In the genomic region with DNA sequence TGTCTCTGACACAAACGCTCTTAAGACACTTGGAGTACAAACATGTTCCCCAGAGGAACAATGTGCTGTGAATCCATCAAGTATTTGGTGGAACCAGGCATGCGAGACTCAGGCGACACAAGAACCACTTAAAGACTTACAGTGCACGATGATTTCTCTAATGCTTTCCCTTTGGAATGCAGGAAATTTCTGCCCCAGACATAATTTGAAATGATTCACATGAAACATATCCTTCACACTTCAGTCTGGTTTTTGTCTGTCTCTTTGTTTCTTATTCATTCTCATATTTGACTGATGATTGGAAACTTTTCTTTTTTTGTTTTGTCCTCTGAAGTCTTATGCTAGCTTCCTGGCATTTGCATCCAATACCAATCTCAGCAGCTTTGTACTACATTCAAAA, we compare ENCODE assay signal across 19 cellular contexts.
A peak's percentile ranks its signal among the peaks of the same experiment; 100 is the strongest.
DNase-seq lines count a peak whose midpoint lies in the region; ATAC-seq and TF ChIP-seq lines count a peak whose summit lies in the region.
"Had no signal": no experiment of that assay in that cellular context is flagged by ENCODE, and none has a peak within 500 bp of the region (broad histone marks: within the 10 kb centered on the region; RNA-seq: fewer than 3 reads in every experiment).

No MANE protein-coding gene starts in this region.

- H3K4me3 ChIP-seq in fibroblast of pulmonary artery (replicated peaks; ENCODE audit: low read depth, low read length) (no peak overlapping the region), right lobe of liver (no peak overlapping the region)
- H3K4me3 ChIP-seq: coronary artery, SK-N-MC, tibial artery had no signal

- no peaks in the 10 kb centered on the region for H3K9me3 ChIP-seq in right lobe of liver
- H3K9me3 ChIP-seq: BE2C, tibial artery had no signal

- 69% methylated on average over 4 of the region's 4 CpGs for WGBS in right lobe of liver (ENCODE audit: insufficient coverage, low coverage, low lambda C conversion rate, missing lambda C conversion rate)

- no peaks in the 10 kb centered on the region for H3K27me3 ChIP-seq in right lobe of liver
- H3K27me3 ChIP-seq: tibial artery had no signal

- no peak overlapping the region for H3K27ac ChIP-seq in right lobe of liver
- H3K27ac ChIP-seq: coronary artery, SK-N-MC, tibial artery had no signal

- H3K4me1 ChIP-seq in right lobe of liver: no peaks in the 10 kb centered on the region
- H3K4me1 ChIP-seq: BE2C had no signal

- no peak for TF ChIP-seq POLR2A in right lobe of liver (IDR thresholded peaks at IDR 0.05)

- TF ChIP-seq CTCF in fibroblast of pulmonary artery (IDR thresholded peaks at IDR 0.05; ENCODE audit: low read length, missing control alignments) (no peak), right lobe of liver (IDR thresholded peaks at IDR 0.05) (no peak)

- intact Hi-C loops in right lobe of liver (cut with DNase I): no loop called here

- no peaks in the 10 kb centered on the region for H3K36me3 ChIP-seq in right lobe of liver
- H3K36me3 ChIP-seq: BE2C, tibial artery had no signal

- ATAC-seq in SK-N-SH treated with all-trans-retinoic acid at 6 μM for 48 hours: peak; percentile 84
- ATAC-seq in HG02970 (IDR thresholded peaks at IDR 0.05; ENCODE audit: low FRiP score, unreplicated experiment): no peak
- ATAC-seq in HG03460 (IDR thresholded peaks at IDR 0.05; ENCODE audit: unreplicated experiment): no peak
- no peak for ATAC-seq in right lobe of liver
- no peak for ATAC-seq in HG03457 (IDR thresholded peaks at IDR 0.05; ENCODE audit: unreplicated experiment)
- ATAC-seq: HCT116; natural killer cell treated with Interleukin-12 subunit alpha and Interleukin-12 subunit beta and Interleukin-15 and Interleukin-18, amount 100 ng/mL, for 72 hours had no signal

- DNase-seq in EH (ENCODE audit: low read depth) (peak; percentile 92), fibroblast of pulmonary artery (ENCODE audit: low read depth) (peak; percentile 18), retina (peak; percentile 18), right lobe of liver (no peak)
- DNase-seq: activated CD4-positive, alpha-beta T cell treated with anti-CD3 and anti-CD28 coated beads, Interleukin-2, amount 50 U/mL, for 4 hours; activated T-cell treated with anti-CD3 and anti-CD28 coated beads, Interleukin-2, amount 50 U/mL, for 48 hours; BE2C; NCI-H1105; NCI-H446 treated with DMSO at 0.1 percent for 48 hours; stimulated activated CD4-positive, alpha-beta T cell treated with anti-CD3 and anti-CD28 coated beads, Interleukin-4, amount 100 ng/mL, for 24 hours; tibial artery had no signal

TF ChIP-seq in SK-N-SH treated with all-trans-retinoic acid at 6 μM for 48 hours, 23 proteins besides CTCF, POLR2A, EP300 and RAD21 (continues in another document):
- TF ChIP-seq TCF4 (CRISPR knock-in tag; IDR thresholded peaks at IDR 0.05; ENCODE audit: borderline replicate concordance): peak; percentile 41; the same call in 1 of the 2 replicates
- no peak for TF ChIP-seq ZNF8 (CRISPR knock-in tag; IDR thresholded peaks at IDR 0.05)
- no peak for TF ChIP-seq ARNTL (CRISPR knock-in tag; IDR thresholded peaks at IDR 0.05; ENCODE audit: borderline replicate concordance, low read depth)
- peak; percentile 99 for TF ChIP-seq ISL1 (CRISPR knock-in tag; IDR thresholded peaks at IDR 0.05)
- TF ChIP-seq ZFP3 (CRISPR knock-in tag; IDR thresholded peaks at IDR 0.05): no peak
- no peak for TF ChIP-seq BACH2 (CRISPR knock-in tag; IDR thresholded peaks at IDR 0.05; ENCODE audit: borderline replicate concordance)
- 0 out of 2 replicates have a peak, but pooled peaks have one; percentile 20 for TF ChIP-seq GLIS3 (CRISPR knock-in tag; IDR thresholded peaks at IDR 0.05)
- TF ChIP-seq SNAI2 (CRISPR knock-in tag; IDR thresholded peaks at IDR 0.05): peak; percentile 57; the same call in 1 of the 2 replicates
- TF ChIP-seq, protein P1, sequence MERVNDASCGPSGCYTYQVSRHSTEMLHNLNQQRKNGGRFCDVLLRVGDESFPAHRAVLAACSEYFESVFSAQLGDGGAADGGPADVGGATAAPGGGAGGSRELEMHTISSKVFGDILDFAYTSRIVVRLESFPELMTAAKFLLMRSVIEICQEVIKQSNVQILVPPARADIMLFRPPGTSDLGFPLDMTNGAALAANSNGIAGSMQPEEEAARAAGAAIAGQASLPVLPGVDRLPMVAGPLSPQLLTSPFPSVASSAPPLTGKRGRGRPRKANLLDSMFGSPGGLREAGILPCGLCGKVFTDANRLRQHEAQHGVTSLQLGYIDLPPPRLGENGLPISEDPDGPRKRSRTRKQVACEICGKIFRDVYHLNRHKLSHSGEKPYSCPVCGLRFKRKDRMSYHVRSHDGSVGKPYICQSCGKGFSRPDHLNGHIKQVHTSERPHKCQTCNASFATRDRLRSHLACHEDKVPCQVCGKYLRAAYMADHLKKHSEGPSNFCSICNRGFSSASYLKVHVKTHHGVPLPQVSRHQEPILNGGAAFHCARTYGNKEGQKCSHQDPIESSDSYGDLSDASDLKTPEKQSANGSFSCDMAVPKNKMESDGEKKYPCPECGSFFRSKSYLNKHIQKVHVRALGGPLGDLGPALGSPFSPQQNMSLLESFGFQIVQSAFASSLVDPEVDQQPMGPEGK (CRISPR knock-in tag; IDR thresholded peaks at IDR 0.05; ENCODE audit: borderline replicate concordance): no peak
- TF ChIP-seq OSR1 (CRISPR knock-in tag; IDR thresholded peaks at IDR 0.05): no peak
- TF ChIP-seq ESRRG (CRISPR knock-in tag; IDR thresholded peaks at IDR 0.05): no peak
- TF ChIP-seq TOX (CRISPR knock-in tag; IDR thresholded peaks at IDR 0.05; ENCODE audit: borderline replicate concordance): peak; percentile 82; the same call in 1 of the 2 replicates
- TF ChIP-seq, protein P2, sequence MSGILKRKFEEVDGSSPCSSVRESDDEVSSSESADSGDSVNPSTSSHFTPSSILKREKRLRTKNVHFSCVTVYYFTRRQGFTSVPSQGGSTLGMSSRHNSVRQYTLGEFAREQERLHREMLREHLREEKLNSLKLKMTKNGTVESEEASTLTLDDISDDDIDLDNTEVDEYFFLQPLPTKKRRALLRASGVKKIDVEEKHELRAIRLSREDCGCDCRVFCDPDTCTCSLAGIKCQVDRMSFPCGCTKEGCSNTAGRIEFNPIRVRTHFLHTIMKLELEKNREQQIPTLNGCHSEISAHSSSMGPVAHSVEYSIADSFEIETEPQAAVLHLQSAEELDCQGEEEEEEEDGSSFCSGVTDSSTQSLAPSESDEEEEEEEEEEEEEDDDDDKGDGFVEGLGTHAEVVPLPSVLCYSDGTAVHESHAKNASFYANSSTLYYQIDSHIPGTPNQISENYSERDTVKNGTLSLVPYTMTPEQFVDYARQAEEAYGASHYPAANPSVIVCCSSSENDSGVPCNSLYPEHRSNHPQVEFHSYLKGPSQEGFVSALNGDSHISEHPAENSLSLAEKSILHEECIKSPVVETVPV (CRISPR knock-in tag; IDR thresholded peaks at IDR 0.05): no peak
- no peak for TF ChIP-seq ZFP30 (CRISPR knock-in tag; IDR thresholded peaks at IDR 0.05)
- no peak for TF ChIP-seq CSDC2 (CRISPR knock-in tag; IDR thresholded peaks at IDR 0.05)
- no peak for TF ChIP-seq ZNF565 (CRISPR knock-in tag; conservative IDR thresholded peaks at IDR 0.05; ENCODE audit: low read depth)
- TF ChIP-seq, protein P3, sequence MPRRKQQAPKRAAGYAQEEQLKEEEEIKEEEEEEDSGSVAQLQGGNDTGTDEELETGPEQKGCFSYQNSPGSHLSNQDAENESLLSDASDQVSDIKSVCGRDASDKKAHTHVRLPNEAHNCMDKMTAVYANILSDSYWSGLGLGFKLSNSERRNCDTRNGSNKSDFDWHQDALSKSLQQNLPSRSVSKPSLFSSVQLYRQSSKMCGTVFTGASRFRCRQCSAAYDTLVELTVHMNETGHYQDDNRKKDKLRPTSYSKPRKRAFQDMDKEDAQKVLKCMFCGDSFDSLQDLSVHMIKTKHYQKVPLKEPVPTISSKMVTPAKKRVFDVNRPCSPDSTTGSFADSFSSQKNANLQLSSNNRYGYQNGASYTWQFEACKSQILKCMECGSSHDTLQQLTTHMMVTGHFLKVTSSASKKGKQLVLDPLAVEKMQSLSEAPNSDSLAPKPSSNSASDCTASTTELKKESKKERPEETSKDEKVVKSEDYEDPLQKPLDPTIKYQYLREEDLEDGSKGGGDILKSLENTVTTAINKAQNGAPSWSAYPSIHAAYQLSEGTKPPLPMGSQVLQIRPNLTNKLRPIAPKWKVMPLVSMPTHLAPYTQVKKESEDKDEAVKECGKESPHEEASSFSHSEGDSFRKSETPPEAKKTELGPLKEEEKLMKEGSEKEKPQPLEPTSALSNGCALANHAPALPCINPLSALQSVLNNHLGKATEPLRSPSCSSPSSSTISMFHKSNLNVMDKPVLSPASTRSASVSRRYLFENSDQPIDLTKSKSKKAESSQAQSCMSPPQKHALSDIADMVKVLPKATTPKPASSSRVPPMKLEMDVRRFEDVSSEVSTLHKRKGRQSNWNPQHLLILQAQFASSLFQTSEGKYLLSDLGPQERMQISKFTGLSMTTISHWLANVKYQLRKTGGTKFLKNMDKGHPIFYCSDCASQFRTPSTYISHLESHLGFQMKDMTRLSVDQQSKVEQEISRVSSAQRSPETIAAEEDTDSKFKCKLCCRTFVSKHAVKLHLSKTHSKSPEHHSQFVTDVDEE (CRISPR knock-in tag; IDR thresholded peaks at IDR 0.05): no peak
- TF ChIP-seq ZNF70 (CRISPR knock-in tag; IDR thresholded peaks at IDR 0.05): no peak
- peak; percentile 81; the same call in 1 of the 2 replicates for TF ChIP-seq ZC3H10 (CRISPR knock-in tag; IDR thresholded peaks at IDR 0.05)
- TF ChIP-seq PPARA (CRISPR knock-in tag; IDR thresholded peaks at IDR 0.05; ENCODE audit: borderline replicate concordance): no peak
- TF ChIP-seq RARB (CRISPR knock-in tag; IDR thresholded peaks at IDR 0.05): no peak
- TF ChIP-seq, protein P4, sequence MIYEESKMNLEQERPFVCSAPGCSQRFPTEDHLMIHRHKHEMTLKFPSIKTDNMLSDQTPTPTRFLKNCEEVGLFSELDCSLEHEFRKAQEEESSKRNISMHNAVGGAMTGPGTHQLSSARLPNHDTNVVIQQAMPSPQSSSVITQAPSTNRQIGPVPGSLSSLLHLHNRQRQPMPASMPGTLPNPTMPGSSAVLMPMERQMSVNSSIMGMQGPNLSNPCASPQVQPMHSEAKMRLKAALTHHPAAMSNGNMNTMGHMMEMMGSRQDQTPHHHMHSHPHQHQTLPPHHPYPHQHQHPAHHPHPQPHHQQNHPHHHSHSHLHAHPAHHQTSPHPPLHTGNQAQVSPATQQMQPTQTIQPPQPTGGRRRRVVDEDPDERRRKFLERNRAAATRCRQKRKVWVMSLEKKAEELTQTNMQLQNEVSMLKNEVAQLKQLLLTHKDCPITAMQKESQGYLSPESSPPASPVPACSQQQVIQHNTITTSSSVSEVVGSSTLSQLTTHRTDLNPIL (CRISPR knock-in tag; IDR thresholded peaks at IDR 0.05; ENCODE audit: low read depth): no peak; the same call in 1 of the 2 replicates

Comparison
In these comparisons a context has a peak if more than half of its experiments do, and no peak if none do; other contexts are left out.
1. DNase-seq: peak in EH (single experiment), fibroblast of pulmonary artery (single experiment) and retina (single experiment); none in right lobe of liver (0 of 3).